Comparison of ENCODE assay signal across 2 cellular contexts in genomic region chr3:53161345-53161819, GRCh38.
TF ChIP-seq lines count a peak whose summit lies in the region.

No MANE protein-coding gene starts in this region.

TF ChIP-seq in K562, 482 proteins besides CTCF, POLR2A, EP300 and RAD21 (continues in another document):
- no peak for TF ChIP-seq ZNF184 (CRISPR knock-in tag; IDR thresholded peaks at IDR 0.05)
- no peak for TF ChIP-seq TEAD4 (IDR thresholded peaks at IDR 0.05; ENCODE audit: low read length)
- no peak for TF ChIP-seq TEAD4 (CRISPR knock-in tag; IDR thresholded peaks at IDR 0.05; ENCODE audit: borderline replicate concordance)
- TF ChIP-seq ZNF143 (CRISPR knock-in tag; IDR thresholded peaks at IDR 0.05) = no peak
- TF ChIP-seq HNRNPUL1 (IDR thresholded peaks at IDR 0.05; ENCODE audit: low read length) = no peak
- TF ChIP-seq KAT7 (CRISPR knock-in tag; IDR thresholded peaks at IDR 0.05; ENCODE audit: borderline replicate concordance) = no peak
- TF ChIP-seq UBTF (IDR thresholded peaks at IDR 0.05; ENCODE audit: borderline replicate concordance in 1 of 2, low read depth in 2 of 2, low read length in 2 of 2) = no peak
- no peak for TF ChIP-seq EZH2 (IDR thresholded peaks at IDR 0.05; ENCODE audit: borderline replicate concordance, low read depth, low read length)
- no peak for TF ChIP-seq ZNF699 (CRISPR knock-in tag; IDR thresholded peaks at IDR 0.05; ENCODE audit: insufficient replicate concordance)
- TF ChIP-seq RAD51 (IDR thresholded peaks at IDR 0.05; ENCODE audit: borderline replicate concordance, low read depth) = no peak
- TF ChIP-seq EGR1 (conservative IDR thresholded peaks at IDR 0.05) = 0 out of 2 replicates have a peak, but pooled peaks have one; percentile 7
- no peak for TF ChIP-seq MLX (CRISPR knock-in tag; conservative IDR thresholded peaks at IDR 0.05)
- TF ChIP-seq FOXJ3 (CRISPR knock-in tag; IDR thresholded peaks at IDR 0.05) = no peak
- TF ChIP-seq ZNF12 (CRISPR knock-in tag; IDR thresholded peaks at IDR 0.05) = no peak
- no peak for TF ChIP-seq ZC3H8 (IDR thresholded peaks at IDR 0.05)
- TF ChIP-seq ADNP (tag; IDR thresholded peaks at IDR 0.05) = no peak
- peak; percentile 66 for TF ChIP-seq SPI1 (IDR thresholded peaks at IDR 0.05; ENCODE audit: borderline replicate concordance, low read depth, low read length)
- TF ChIP-seq CHD1 (IDR thresholded peaks at IDR 0.05; ENCODE audit: low read length) = peak; percentile 73
- TF ChIP-seq PURB (CRISPR knock-in tag; IDR thresholded peaks at IDR 0.05; ENCODE audit: low read depth) = no peak
- TF ChIP-seq SREBF2 (CRISPR knock-in tag; IDR thresholded peaks at IDR 0.05) = no peak
- no peak for TF ChIP-seq TARDBP (IDR thresholded peaks at IDR 0.05)
- no peak for TF ChIP-seq SMAD1 (IDR thresholded peaks at IDR 0.05; ENCODE audit: low read depth, low read length, partially characterized antibody)
- TF ChIP-seq EHMT2 (IDR thresholded peaks at IDR 0.05) = no peak
- peak; percentile 47 for TF ChIP-seq RBFOX2 (IDR thresholded peaks at IDR 0.05; ENCODE audit: low read depth, low read length)
- TF ChIP-seq ZFP91 (CRISPR knock-in tag; IDR thresholded peaks at IDR 0.05) = no peak
- TF ChIP-seq SAP30 (IDR thresholded peaks at IDR 0.05; ENCODE audit: borderline replicate concordance, insufficient read depth, low read depth, low read length, poor library complexity, severe bottlenecking) = no peak
- no peak for TF ChIP-seq ZNF586 (CRISPR knock-in tag; conservative IDR thresholded peaks at IDR 0.05)
- no peak for TF ChIP-seq ZC3H4 (CRISPR knock-in tag; IDR thresholded peaks at IDR 0.05; ENCODE audit: borderline replicate concordance)
- no peak for TF ChIP-seq STAG1 (CRISPR knock-in tag; IDR thresholded peaks at IDR 0.05; ENCODE audit: borderline replicate concordance)
- TF ChIP-seq NEUROD1 (IDR thresholded peaks at IDR 0.05; ENCODE audit: borderline replicate concordance, low read depth, low read length, partially characterized antibody) = no peak
- TF ChIP-seq ZNF707 (CRISPR knock-in tag; conservative IDR thresholded peaks at IDR 0.05) = no peak
- TF ChIP-seq ZNF23 (CRISPR knock-in tag; IDR thresholded peaks at IDR 0.05) = no peak
- no peak for TF ChIP-seq TCF3 (CRISPR knock-in tag; IDR thresholded peaks at IDR 0.05)
- peak; percentile 57; the same call in 1 of the 2 replicates for TF ChIP-seq GATAD2B (IDR thresholded peaks at IDR 0.05; ENCODE audit: borderline replicate concordance)

TF ChIP-seq in liver, 16 proteins besides CTCF, POLR2A, EP300 and RAD21:
- TF ChIP-seq SP1 (IDR thresholded peaks at IDR 0.05) = no peak
